Comparison of ENCODE assay signal across 20 cellular contexts in the genomic region with DNA sequence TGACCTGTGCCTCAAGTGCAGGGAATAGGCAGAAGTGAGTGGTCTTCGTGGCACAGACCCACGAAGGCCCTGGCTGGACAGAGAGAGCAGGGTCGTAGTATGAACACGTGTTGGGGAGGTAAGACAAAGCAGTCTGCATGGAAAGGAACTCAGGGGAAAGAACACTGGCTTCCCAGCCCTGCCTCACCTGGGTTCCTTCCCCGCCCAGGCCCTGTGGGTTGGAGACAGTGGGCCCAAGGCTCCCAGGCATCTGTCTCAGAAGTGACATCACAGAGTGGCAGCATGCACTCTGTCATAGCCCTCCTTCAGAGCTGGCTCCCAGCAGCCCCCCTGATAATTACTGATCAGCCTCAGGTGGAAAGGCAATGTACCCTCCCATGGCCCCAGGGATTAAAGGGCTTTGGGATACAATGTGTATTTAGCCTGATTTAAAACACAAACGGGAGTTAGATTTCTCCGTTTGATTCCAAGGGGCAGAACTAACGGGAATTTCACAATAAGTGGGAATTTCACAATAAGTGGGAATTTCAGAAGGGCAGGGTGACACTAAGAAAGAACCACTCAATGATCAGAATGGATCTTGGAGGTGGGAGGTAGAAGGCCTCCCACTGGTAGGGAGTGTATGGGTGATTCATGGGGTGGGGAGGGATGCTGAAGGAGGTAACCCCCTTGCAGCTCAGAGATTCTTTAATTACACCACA.
DNase-seq lines count a peak whose midpoint lies in the region; ATAC-seq and TF ChIP-seq lines count a peak whose summit lies in the region.
"Had no signal": no experiment of that assay in that cellular context is flagged by ENCODE, and none has a peak within 500 bp of the region (broad histone marks: within the 10 kb centered on the region; RNA-seq: fewer than 3 reads in every experiment).

No MANE protein-coding gene starts in this region.

- H3K79me2 ChIP-seq in GM23248 (ENCODE audit: insufficient read depth), result no peaks in the 10 kb centered on the region

- in situ Hi-C loops in GM23248 (cut with MboI), result no loop called here

- no peak overlapping the region for H3K27ac ChIP-seq in GM23248
- H3K27ac ChIP-seq: pancreas had no signal

- DNase-seq in GM23248, result peak; percentile 41
- peak; percentile 66 for DNase-seq in adipocyte (ENCODE audit: low read depth)
- DNase-seq in fibroblast of villous mesenchyme (ENCODE audit: low read depth), result peak; percentile 51
- DNase-seq in activated CD4-positive, alpha-beta T cell treated with anti-CD3 and anti-CD28 coated beads, Interleukin-2, amount 50 U/mL, for 1 hour, result no peak
- DNase-seq in stimulated activated naive B cell treated with anti-CD40 and anti-IgM and Interleukin-4, amounts not matched to agents 10 μg/mL and 1 μg/mL and 100 μg/mL, for 72 hours, result no peak
- DNase-seq: activated CD4-positive, alpha-beta T cell treated with anti-CD3 and anti-CD28 coated beads for 36 hours; activated naive CD4-positive, alpha-beta T cell treated with Interleukin-2 at 50 U/mL for 16 hours; activated T-cell treated with anti-CD3 and anti-CD28 coated beads for 4 hours; CD4-positive, alpha-beta T cell; DMS53; left ventricle myocardium superior; NCI-H1417 treated with DMSO at 0.1 percent for 48 hours; NCI-H2171; NCI-H748 treated with DMSO at 0.1 percent for 48 hours; pancreas; SK-N-SH; stimulated activated CD4-positive, alpha-beta T cell treated with anti-CD3 and anti-CD28 coated beads, Interleukin-4, amount 100 ng/mL, for 1 hour; T1000 had no signal

- no peak overlapping the region for H3K4me3 Mint-ChIP-seq in stimulated activated memory B cell treated with anti-CD40 and anti-IgM and Interleukin-4, amounts not matched to agents 10 μg/mL and 1 μg/mL and 100 μg/mL, for 72 hours
- H3K4me3 Mint-ChIP-seq in stimulated activated naive B cell treated with anti-CD40 and anti-IgM and Interleukin-4, amounts not matched to agents 10 μg/mL and 1 μg/mL and 100 μg/mL, for 72 hours, result no peak overlapping the region
- H3K4me3 Mint-ChIP-seq: activated CD4-positive, alpha-beta T cell treated with anti-CD3 and anti-CD28 coated beads for 36 hours; CD4-positive, alpha-beta T cell had no signal

- H3K9ac ChIP-seq in GM23248 (no peak overlapping the region), adipocyte (ENCODE audit: low read length) (no peak overlapping the region)
- H3K9ac ChIP-seq: SK-N-SH had no signal

- H3K36me3 ChIP-seq in GM23248 (ENCODE audit: low read depth) (no peaks in the 10 kb centered on the region), adipocyte (ENCODE audit: control insufficient read depth, insufficient read depth, low read length, severe bottlenecking) (no peaks in the 10 kb centered on the region)
- H3K36me3 ChIP-seq: pancreas had no signal

- H3K9me3 Mint-ChIP-seq in stimulated activated memory B cell treated with anti-CD40 and anti-IgM and Interleukin-4, amounts not matched to agents 10 μg/mL and 1 μg/mL and 100 μg/mL, for 72 hours, result no peaks in the 10 kb centered on the region
- no peaks in the 10 kb centered on the region for H3K9me3 Mint-ChIP-seq in stimulated activated naive B cell treated with anti-CD40 and anti-IgM and Interleukin-4, amounts not matched to agents 10 μg/mL and 1 μg/mL and 100 μg/mL, for 72 hours
- H3K9me3 Mint-ChIP-seq: CD4-positive, alpha-beta T cell had no signal

- peaks cover 14% of the 10 kb centered on the region for H3K27me3 Mint-ChIP-seq in stimulated activated memory B cell treated with anti-CD40 and anti-IgM and Interleukin-4, amounts not matched to agents 10 μg/mL and 1 μg/mL and 100 μg/mL, for 72 hours
- H3K27me3 Mint-ChIP-seq in stimulated activated naive B cell treated with anti-CD40 and anti-IgM and Interleukin-4, amounts not matched to agents 10 μg/mL and 1 μg/mL and 100 μg/mL, for 72 hours, result peaks cover 11 to 12% of the 10 kb centered on the region in 2 donors
- H3K27me3 Mint-ChIP-seq: CD4-positive, alpha-beta T cell had no signal

- peak overlapping the region; percentile 61 for H3K27ac Mint-ChIP-seq in stimulated activated memory B cell treated with anti-CD40 and anti-IgM and Interleukin-4, amounts not matched to agents 10 μg/mL and 1 μg/mL and 100 μg/mL, for 72 hours
- H3K27ac Mint-ChIP-seq in stimulated activated naive B cell treated with anti-CD40 and anti-IgM and Interleukin-4, amounts not matched to agents 10 μg/mL and 1 μg/mL and 100 μg/mL, for 72 hours, result no peak overlapping the region
- H3K27ac Mint-ChIP-seq: activated CD4-positive, alpha-beta T cell treated with anti-CD3 and anti-CD28 coated beads for 36 hours; CD4-positive, alpha-beta T cell had no signal

- no peak for ATAC-seq in stimulated activated memory B cell treated with anti-CD40 and anti-IgM and Interleukin-4, amounts not matched to agents 10 μg/mL and 1 μg/mL and 100 μg/mL, for 72 hours
- ATAC-seq in GM21528 (IDR thresholded peaks at IDR 0.05; ENCODE audit: low FRiP score, unreplicated experiment), result no peak
- no peak for ATAC-seq in stimulated activated naive B cell treated with anti-CD40 and anti-IgM and Interleukin-4, amounts not matched to agents 10 μg/mL and 1 μg/mL and 100 μg/mL, for 72 hours (replicated peaks)
- ATAC-seq: activated CD4-positive, alpha-beta T cell treated with anti-CD3 and anti-CD28 coated beads for 36 hours had no signal

- H3K36me3 Mint-ChIP-seq in stimulated activated memory B cell treated with anti-CD40 and anti-IgM and Interleukin-4, amounts not matched to agents 10 μg/mL and 1 μg/mL and 100 μg/mL, for 72 hours, result no peaks in the 10 kb centered on the region
- no peaks in the 10 kb centered on the region for H3K36me3 Mint-ChIP-seq in stimulated activated naive B cell treated with anti-CD40 and anti-IgM and Interleukin-4, amounts not matched to agents 10 μg/mL and 1 μg/mL and 100 μg/mL, for 72 hours

- H3K4me1 Mint-ChIP-seq in stimulated activated memory B cell treated with anti-CD40 and anti-IgM and Interleukin-4, amounts not matched to agents 10 μg/mL and 1 μg/mL and 100 μg/mL, for 72 hours, result peaks cover 28% of the 10 kb centered on the region
- H3K4me1 Mint-ChIP-seq in stimulated activated naive B cell treated with anti-CD40 and anti-IgM and Interleukin-4, amounts not matched to agents 10 μg/mL and 1 μg/mL and 100 μg/mL, for 72 hours, result peaks cover 23 to 43% of the 10 kb centered on the region in 2 donors

- no peak overlapping the region for H3K4me2 ChIP-seq in GM23248 (ENCODE audit: unreplicated experiment)
- H3K4me2 ChIP-seq: SK-N-SH had no signal

- H3K4me1 ChIP-seq in GM23248 (ENCODE audit: insufficient read depth), result peaks cover 22% of the 10 kb centered on the region
- peaks cover 36% of the 10 kb centered on the region for H3K4me1 ChIP-seq in adipocyte (ENCODE audit: control insufficient read depth, insufficient read depth, low read length)
- H3K4me1 ChIP-seq: pancreas had no signal

- no peaks in the 10 kb centered on the region for H3K9me2 ChIP-seq in GM23248 (ENCODE audit: insufficient read depth)
- H3K9me2 ChIP-seq: SK-N-SH had no signal

- H3F3A ChIP-seq in GM23248 (ENCODE audit: insufficient read depth), result 0 out of 2 replicates have a peak, but pooled peaks cover 10% of the 10 kb centered on the region

- H3K27me3 ChIP-seq in GM23248 (replicated peaks; ENCODE audit: insufficient read depth), result no peaks in the 10 kb centered on the region
- peaks cover 6% of the 10 kb centered on the region for H3K27me3 ChIP-seq in adipocyte (replicated peaks; ENCODE audit: control insufficient read depth, insufficient read depth, low read length)
- H3K27me3 ChIP-seq: pancreas had no signal

- no peak overlapping the region for H2AFZ ChIP-seq in GM23248

- H3K4me3 ChIP-seq in GM23248 (no peak overlapping the region), adipocyte (ENCODE audit: low read length) (no peak overlapping the region), fibroblast of villous mesenchyme (ENCODE audit: low read depth, low read length) (no peak overlapping the region)
- H3K4me3 ChIP-seq: pancreas had no signal

- H4K20me1 ChIP-seq in GM23248 (ENCODE audit: insufficient read depth), result no peaks in the 10 kb centered on the region

- H3K9me3 ChIP-seq in GM23248 (ENCODE audit: low read depth) (no peaks in the 10 kb centered on the region), adipocyte (ENCODE audit: control insufficient read depth, low read length) (no peaks in the 10 kb centered on the region)
- H3K9me3 ChIP-seq: pancreas, SK-N-SH had no signal

- no peak for TF ChIP-seq CTCF in fibroblast of villous mesenchyme (IDR thresholded peaks at IDR 0.05; ENCODE audit: insufficient read depth, low read depth, low read length)

- 71 to 76% methylated on average over 8 of the region's 8 CpGs for WGBS in GM23248 (ENCODE audit: low coverage in 1 of 2, low lambda C conversion rate in 2 of 2, missing lambda C conversion rate in 2 of 2), 2 experiments

Comparison
In these comparisons a context has a peak if more than half of its experiments do, and no peak if none do; other contexts are left out.
1. DNase-seq: peak in GM23248 (single experiment), adipocyte (single experiment) and fibroblast of villous mesenchyme (single experiment); none in activated CD4-positive, alpha-beta T cell treated with anti-CD3 and anti-CD28 coated beads, Interleukin-2, amount 50 U/mL, for 1 hour (single experiment) and stimulated activated naive B cell treated with anti-CD40 and anti-IgM and Interleukin-4, amounts not matched to agents 10 μg/mL and 1 μg/mL and 100 μg/mL, for 72 hours (single experiment).